In the genomic region with DNA sequence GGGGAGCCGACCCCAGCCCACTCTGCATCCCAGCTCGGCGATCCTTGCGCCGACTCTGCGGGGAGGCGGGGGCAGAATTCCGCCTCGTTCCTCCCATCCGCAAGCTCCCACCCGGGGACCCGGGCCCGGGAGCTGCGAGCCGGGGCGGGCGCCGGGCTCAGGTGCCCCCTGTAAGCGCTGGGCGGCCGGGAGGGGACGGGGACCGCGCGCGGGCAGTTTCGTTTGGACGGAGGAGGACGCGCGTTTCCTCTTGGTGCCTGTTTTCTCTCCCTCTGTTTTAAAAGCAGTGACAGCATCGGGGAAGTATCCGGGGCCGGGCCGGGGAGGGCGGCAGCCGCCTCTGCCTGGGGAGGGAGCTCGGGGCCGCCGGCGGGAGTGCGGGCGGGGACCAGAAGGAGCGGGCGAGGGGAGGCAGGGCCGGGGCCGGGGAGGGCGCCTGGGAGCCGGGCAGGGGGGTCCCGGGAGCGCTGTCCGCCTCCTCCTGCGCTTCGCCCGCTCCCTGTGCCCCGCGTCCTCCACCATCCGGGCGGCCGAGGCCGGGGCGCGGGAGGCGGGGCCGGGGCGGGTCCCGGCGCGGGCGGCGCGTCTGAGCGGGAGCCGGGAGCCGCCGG, we compare ENCODE assay signal across 1 cellular context.
A peak's percentile ranks its signal among the peaks of the same experiment; 100 is the strongest.
TF ChIP-seq lines count a peak whose summit lies in the region.

No MANE protein-coding gene starts in this region.

TF ChIP-seq in HEK293, 187 proteins besides CTCF, POLR2A, EP300 and RAD21 (continued from another document):
- TF ChIP-seq ZNF423 (tag by site-specific recombination; IDR thresholded peaks at IDR 0.05) (no peak), GLIS2 (tag by site-specific recombination; IDR thresholded peaks at IDR 0.05) (peak; percentile 28; the same call in 1 of the 2 replicates)
